32 cellular contexts compared by ENCODE assay signal in genomic region chr3:184239221-184239620, GRCh38. TPM values are rescaled to one million over a fixed set of nuclear protein-coding genes. Genes with fewer than 3 reads are reported as not detected.
"Had no signal": no experiment of that assay in that cellular context is flagged by ENCODE, and none has a peak within 500 bp of the region (broad histone marks: within the 10 kb centered on the region; RNA-seq: fewer than 3 reads in every experiment).

No MANE protein-coding gene starts in this region.

- DNase-seq: dermis blood vessel endothelial cell; effector memory CD4-positive, alpha-beta T cell; erythroblast; esophagus squamous epithelium; foreskin melanocyte; glutamatergic neuron; heart right ventricle; hippocampal formation; left ventricle myocardium superior; mesenchymal stem cell; naive B cell; stimulated activated CD4-positive, alpha-beta T cell treated with anti-CD3 and anti-CD28 coated beads, Interleukin-12 subunit alpha, Interleukin-12 subunit beta, amount 100 ng/mL, for 4 hours; stimulated activated CD4-positive, alpha-beta T cell treated with anti-CD3 and anti-CD28 coated beads, Interleukin-1b, Interleukin-23, amount 100 ng/mL, for 48 hours; stimulated activated CD4-positive, alpha-beta T cell treated with anti-CD3 and anti-CD28 coated beads, Interleukin-4, amount 100 ng/mL, for 1 hour; stimulated activated CD8-positive, alpha-beta memory T cell treated with anti-CD3 and anti-CD28 coated beads, Interleukin-4, amount 100 ng/mL, for 48 hours; stimulated activated naive CD4-positive, alpha-beta T cell; stimulated activated naive CD8-positive, alpha-beta T cell treated with anti-CD3 and anti-CD28 coated beads, Interleukin-15, amount 100 ng/mL, for 72 hours; transverse colon; upper lobe of right lung had no signal

- H3K4me1 ChIP-seq: prostate gland, upper lobe of right lung had no signal

- ATAC-seq: heart right ventricle; left ventricle myocardium superior; mucosa of descending colon; natural killer cell treated with Interleukin-12 subunit alpha and Interleukin-12 subunit beta and Interleukin-15 and Interleukin-18, amount 100 ng/mL, for 72 hours; sciatic nerve; stimulated activated naive CD8-positive, alpha-beta T cell treated with anti-CD3 and anti-CD28 coated beads, Interleukin-15, amount 100 ng/mL, for 72 hours; upper lobe of right lung had no signal

- H3K27me3 ChIP-seq: right atrium auricular region, suprapubic skin, transverse colon, upper lobe of right lung had no signal

- H3K27ac ChIP-seq: coronary artery, esophagus squamous epithelium, heart right ventricle, prostate gland, right atrium auricular region, suprapubic skin, transverse colon, upper lobe of right lung had no signal

- H3K4me2 ChIP-seq: smooth muscle cell had no signal

- H3K4me3 ChIP-seq: coronary artery, esophagus squamous epithelium, heart right ventricle, mucosa of descending colon, prostate gland, right atrium auricular region, smooth muscle cell, suprapubic skin, transverse colon, upper lobe of right lung had no signal

- H3K9me3 ChIP-seq: esophagus squamous epithelium, heart right ventricle, mucosa of descending colon, prostate gland, right atrium auricular region, suprapubic skin, transverse colon, upper lobe of right lung had no signal

RNA-seq across cellular contexts. Expression of gene VWA5B2, which starts 9.8 kb away (rescaled TPM):
- total RNA-seq: left ventricle myocardium superior; natural killer cell treated with Interleukin-12 subunit alpha and Interleukin-12 subunit beta and Interleukin-15 and Interleukin-18, amount 100 ng/mL, for 72 hours; right atrium auricular region; smooth muscle cell; upper lobe of right lung had no signal
- polyA plus RNA-seq: smooth muscle cell had no signal

RNA-seq across cellular contexts. Expression of gene CAMK2N2, which starts 22.1 kb away (rescaled TPM):
- total RNA-seq: dermis blood vessel endothelial cell, esophagus squamous epithelium, left ventricle myocardium superior, lung microvascular endothelial cell, right atrium auricular region, smooth muscle cell, suprapubic skin, transverse colon, upper lobe of right lung had no signal
- polyA plus RNA-seq: smooth muscle cell had no signal

RNA-seq across cellular contexts. Expression of gene ECE2, which starts 36.6 kb away (rescaled TPM):
- total RNA-seq: dermis blood vessel endothelial cell; esophagus squamous epithelium; left ventricle myocardium superior; lung microvascular endothelial cell; mesothelial cell of epicardium; natural killer cell treated with Interleukin-12 subunit alpha and Interleukin-12 subunit beta and Interleukin-15 and Interleukin-18, amount 100 ng/mL, for 72 hours; neural crest cell; osteocyte; sciatic nerve; smooth muscle cell; suprapubic skin; transverse colon; upper lobe of right lung had no signal
- polyA plus RNA-seq: heart right ventricle, smooth muscle cell, thymus had no signal
